In genomic region chr1:224448428-224449017, GRCh38 we compare ENCODE assay signal across 19 cellular contexts. TPM values are rescaled to one million over a fixed set of nuclear protein-coding genes. Genes with fewer than 3 reads are reported as not detected.
DNase-seq lines count a peak whose midpoint lies in the region; ATAC-seq and TF ChIP-seq lines count a peak whose summit lies in the region.
"Had no signal": no experiment of that assay in that cellular context is flagged by ENCODE, and none has a peak within 500 bp of the region (broad histone marks: within the 10 kb centered on the region; RNA-seq: fewer than 3 reads in every experiment).

No MANE protein-coding gene starts in this region.

- DNase-seq in Right ventricle myocardium superior (no peak), right atrium auricular region (ENCODE audit: low spot score) (no peak), fibroblast of the aortic adventitia (ENCODE audit: low read depth) (peak; percentile 58), mesenchymal stem cell (no peak), NCI-H526 (lab: John Stamatoyannopoulos, UW) (no peak), NCI-H2171 (lab: John Stamatoyannopoulos, UW) (no peak), endodermal cell (no peak)
- DNase-seq: 8988T, AML-193, GDM1, IMR-90, NCI-H1105 treated with DMSO at 0.1 percent for 48 hours, NCI-H2029 treated with DMSO at 0.1 percent for 48 hours, NCI-H345, NCI-H82, Peyer's patch had no signal

- no peak overlapping the region for H2BK5ac ChIP-seq in mesenchymal stem cell (ENCODE audit: low read depth, low read length, poor library complexity, severe bottlenecking)

- H3K14ac ChIP-seq in mesenchymal stem cell (ENCODE audit: low read length in 2 of 2), result peak overlapping the region in 1 of 2 experiments; percentile 71

- H3K27me3 Mint-ChIP-seq in endodermal cell (ENCODE audit: insufficient read depth), result no peaks in the 10 kb centered on the region

- no peak overlapping the region for H4K91ac ChIP-seq in mesenchymal stem cell (ENCODE audit: low read length)

- TF ChIP-seq CTCF in right atrium auricular region (IDR thresholded peaks at IDR 0.05) (no peak), fibroblast of the aortic adventitia (IDR thresholded peaks at IDR 0.05; ENCODE audit: insufficient read depth, low read length) (no peak), endodermal cell (conservative IDR thresholded peaks at IDR 0.05) (no peak)

- no peak overlapping the region for H3K4me3 Mint-ChIP-seq in endodermal cell

- peak; percentile 83 for ATAC-seq in Right ventricle myocardium superior (ENCODE audit: poor library complexity)
- ATAC-seq in GM21381 (IDR thresholded peaks at IDR 0.05; ENCODE audit: unreplicated experiment), result no peak
- ATAC-seq: HCT116 had no signal

- no peak overlapping the region for H3K4me2 ChIP-seq in mesenchymal stem cell (ENCODE audit: low read length, poor library complexity, severe bottlenecking)

- no peaks in the 10 kb centered on the region for H3K36me3 ChIP-seq in right atrium auricular region
- H3K36me3 ChIP-seq in mesenchymal stem cell (ENCODE audit: control insufficient read depth in 1 of 2, insufficient read depth in 2 of 2, low read depth in 1 of 2, low read length in 2 of 2), result peaks cover 0 to 3% of the 10 kb centered on the region in 2 experiments
- no peaks in the 10 kb centered on the region for H3K36me3 ChIP-seq in endodermal cell (ENCODE audit: control insufficient read depth, insufficient read depth, low read length)
- H3K36me3 ChIP-seq: Peyer's patch had no signal

- no peak overlapping the region for H2BK12ac ChIP-seq in mesenchymal stem cell (ENCODE audit: low read length in 2 of 2)

- peaks cover 15% of the 10 kb centered on the region for H3K79me1 ChIP-seq in mesenchymal stem cell (replicated peaks; ENCODE audit: low read length, poor library complexity, severe bottlenecking)

- H3K27ac ChIP-seq in right atrium auricular region, result no peak overlapping the region
- no peak overlapping the region for H3K27ac ChIP-seq in mesenchymal stem cell (ENCODE audit: low read length, poor library complexity, severe bottlenecking)
- no peak overlapping the region for H3K27ac ChIP-seq in endodermal cell (ENCODE audit: low read depth, low read length)
- H3K27ac ChIP-seq: C4-2B, Peyer's patch had no signal

- H3K18ac ChIP-seq in mesenchymal stem cell (ENCODE audit: low read depth in 1 of 2, low read length in 2 of 2), result no peak overlapping the region

- no peak overlapping the region for H3K4ac ChIP-seq in mesenchymal stem cell (ENCODE audit: low read depth in 1 of 2, low read length in 2 of 2)

- H3K4me3 ChIP-seq in right atrium auricular region (no peak overlapping the region), fibroblast of the aortic adventitia (ENCODE audit: low read depth, low read length) (no peak overlapping the region), mesenchymal stem cell (ENCODE audit: insufficient read depth in 1 of 2, low read depth in 1 of 2, low read length in 2 of 2) (no peak overlapping the region), endodermal cell (ENCODE audit: low read length) (no peak overlapping the region)
- H3K4me3 ChIP-seq: Peyer's patch had no signal

- H2BK15ac ChIP-seq in mesenchymal stem cell (ENCODE audit: low read depth, poor library complexity, severe bottlenecking), result no peak overlapping the region

- peaks cover 3% of the 10 kb centered on the region for H3K36me3 Mint-ChIP-seq in endodermal cell (ENCODE audit: low read depth)

- no peak overlapping the region for H3K27ac Mint-ChIP-seq in endodermal cell

- H3K9me3 ChIP-seq in right atrium auricular region (no peaks in the 10 kb centered on the region), mesenchymal stem cell (ENCODE audit: control insufficient read depth, low read length) (no peaks in the 10 kb centered on the region), endodermal cell (ENCODE audit: control insufficient read depth, low read length) (no peaks in the 10 kb centered on the region)
- H3K9me3 ChIP-seq: Peyer's patch had no signal

- H3K23ac ChIP-seq in mesenchymal stem cell (ENCODE audit: low read length in 2 of 2), result no peak overlapping the region

- 68% methylated on average over 6 of the region's 8 CpGs for WGBS in mesenchymal stem cell
- WGBS in endodermal cell (ENCODE audit: insufficient coverage in 1 of 2, insufficient read length in 1 of 2), 2 experiments, result 92 to 93% methylated on average over 5 to 7 of the region's 8 CpGs

- no peak overlapping the region for H2AK5ac ChIP-seq in mesenchymal stem cell (ENCODE audit: low read length, severe bottlenecking)

- no peak overlapping the region for H2BK120ac ChIP-seq in mesenchymal stem cell (ENCODE audit: low read depth, low read length)

- no peak overlapping the region for H4K8ac ChIP-seq in mesenchymal stem cell (ENCODE audit: low read length)

- H3K9ac ChIP-seq in mesenchymal stem cell (ENCODE audit: low read length) (peak overlapping the region; percentile 47), endodermal cell (ENCODE audit: extremely low read depth, low read length, poor library complexity, severe bottlenecking) (no peak overlapping the region)

- H3K9me3 Mint-ChIP-seq in endodermal cell, result no peaks in the 10 kb centered on the region

- intact Hi-C loops in Right ventricle myocardium superior (cut with DNase I), result no loop called here

- H2AFZ ChIP-seq in mesenchymal stem cell (ENCODE audit: low read depth, low read length), result no peak overlapping the region

- H3K4me1 Mint-ChIP-seq in endodermal cell, result no peaks in the 10 kb centered on the region

- H3K4me1 ChIP-seq in right atrium auricular region (peaks cover 0 to 14% of the 10 kb centered on the region in 2 donors), mesenchymal stem cell (ENCODE audit: control insufficient read depth, insufficient read depth, low read depth, low read length) (peaks cover 2% of the 10 kb centered on the region), endodermal cell (ENCODE audit: control insufficient read depth, insufficient read depth, low read length) (no peaks in the 10 kb centered on the region)
- H3K4me1 ChIP-seq: Peyer's patch had no signal

- H3K27me3 ChIP-seq in right atrium auricular region (no peaks in the 10 kb centered on the region), mesenchymal stem cell (ENCODE audit: control insufficient read depth in 1 of 2, insufficient read depth in 1 of 2, low read length in 2 of 2) (no peaks in the 10 kb centered on the region), endodermal cell (ENCODE audit: control insufficient read depth, insufficient read depth, low read length, poor library complexity, severe bottlenecking) (no peaks in the 10 kb centered on the region)
- H3K27me3 ChIP-seq: Peyer's patch had no signal

RNA-seq across cellular contexts. Expression of gene WDR26, which starts 13.9 kb away (rescaled TPM):
- total RNA-seq in Right ventricle myocardium superior, result 53.0 TPM
- 10 to 100 TPM; 44.6 to 54.5 TPM for total RNA-seq in right atrium auricular region
- total RNA-seq in fibroblast of the aortic adventitia (ENCODE audit: low replicate concordance), result 57.7 and 88.6 TPM in 2 replicates
- polyA plus RNA-seq in mesenchymal stem cell (2013, experiment 1 of 2), result 71.2 TPM
- polyA plus RNA-seq in mesenchymal stem cell (2013, experiment 2 of 2), result 67.9 TPM
- 10 to 100 TPM; 75.9 to 79.0 TPM for total RNA-seq in endodermal cell
- polyA plus RNA-seq in endodermal cell (2013, experiment 1 of 2), result 52.8 TPM
- 50.1 TPM for polyA plus RNA-seq in endodermal cell (2013, experiment 2 of 2)
